Comparison of ENCODE assay signal across 18 cellular contexts in the genomic region with DNA sequence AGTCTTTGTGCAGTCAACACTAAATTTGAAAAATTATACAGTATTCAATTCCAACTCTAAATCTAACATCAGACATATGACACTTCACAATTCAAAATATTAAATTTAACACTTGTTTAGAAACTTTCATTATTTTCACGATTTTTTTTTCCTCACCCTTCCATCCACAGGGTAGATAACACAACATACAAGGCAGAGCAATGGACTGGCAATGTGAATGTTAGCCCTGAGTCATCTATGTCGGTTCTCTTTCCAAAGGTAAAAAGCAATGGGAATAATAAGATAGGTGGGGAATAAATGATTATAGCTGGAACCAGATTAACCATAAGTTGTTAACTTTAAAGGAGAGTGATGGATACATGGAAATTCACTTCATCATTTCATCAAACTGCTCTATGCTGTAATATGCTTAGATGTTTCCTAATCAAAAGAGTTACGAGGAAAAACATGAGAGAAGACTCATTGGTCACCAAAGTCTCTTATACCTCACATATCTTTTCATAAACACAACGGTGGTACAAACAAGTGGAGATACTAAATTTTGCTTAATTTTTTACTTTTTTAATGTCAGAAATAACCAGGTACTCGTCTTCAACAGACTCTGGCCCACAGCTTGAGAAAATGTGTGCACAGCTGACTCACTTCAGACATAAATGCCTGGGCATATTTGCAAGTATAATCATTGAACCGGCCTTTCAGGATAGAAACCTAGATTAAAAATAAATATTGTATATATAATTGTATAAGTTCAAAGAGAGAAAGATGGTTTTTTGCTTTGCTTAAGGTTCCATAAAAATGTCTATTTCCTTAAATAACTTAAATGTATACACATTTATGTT. TPM values are rescaled to one million over a fixed set of nuclear protein-coding genes. Genes with fewer than 3 reads are reported as not detected.
A peak's percentile ranks its signal among the peaks of the same experiment; 100 is the strongest.
DNase-seq lines count a peak whose midpoint lies in the region; ATAC-seq, FAIRE-seq and TF ChIP-seq lines count a peak whose summit lies in the region.
"Had no signal": no experiment of that assay in that cellular context is flagged by ENCODE, and none has a peak within 500 bp of the region (broad histone marks: within the 10 kb centered on the region; RNA-seq: fewer than 3 reads in every experiment).

No MANE protein-coding gene starts in this region.

- no peak for TF ChIP-seq CTCF in brain microvascular endothelial cell (IDR thresholded peaks at IDR 0.05; ENCODE audit: low read depth, low read length, missing control alignments)

- in situ Hi-C loops in brain microvascular endothelial cell (cut with HindIII; ENCODE audit: low pct_ligation_motif_present, low sequenced_read_pairs), result no loop called here

- no peak overlapping the region for H3K27ac ChIP-seq in brain microvascular endothelial cell
- H3K27ac ChIP-seq: BLaER1, heart left ventricle, neutrophil, tibial nerve had no signal

- DNase-seq in ELR (ENCODE audit: low read depth), result peak; percentile 56
- DNase-seq in NCI-H146 (lab: John Stamatoyannopoulos, UW), result peak; percentile 39
- peak; percentile 34 for DNase-seq in brain microvascular endothelial cell
- DNase-seq in non-pigmented ciliary epithelial cell (ENCODE audit: low read depth), result peak; percentile 23
- no peak for DNase-seq in GM12892 (ENCODE audit: insufficient read length)
- DNase-seq: activated CD8-positive, alpha-beta memory T cell treated with anti-CD3 and anti-CD28 coated beads, Interleukin-2, amount 10 ng/mL, durations not matched to agents 7 days and 5 days; activated gamma-delta T cell treated with Interleukin-2 at 50 U/mL for 16 hours; heart left ventricle; left cardiac atrium; MM.1S; NCI-H2171; NK-92 treated with Interleukin-12 subunit alpha and Interleukin-12 subunit beta, amount 100 ng/mL, for 24 hours had no signal

- no peaks in the 10 kb centered on the region for H3K27me3 ChIP-seq in brain microvascular endothelial cell (replicated peaks)
- H3K27me3 ChIP-seq: BLaER1, heart left ventricle, neutrophil, tibial nerve had no signal

- no peak overlapping the region for H3K4me3 ChIP-seq in brain microvascular endothelial cell (ENCODE audit: low read depth, low read length)
- H3K4me3 ChIP-seq: BLaER1, heart left ventricle, tibial nerve had no signal

- no peak for FAIRE-seq in GM12892 (lab: Jason Lieb, UNC)
- FAIRE-seq: HepG2 had no signal

- no peaks in the 10 kb centered on the region for H3K36me3 ChIP-seq in brain microvascular endothelial cell (replicated peaks)
- H3K36me3 ChIP-seq: heart left ventricle, neutrophil, tibial nerve had no signal

- ATAC-seq in GM19328 (IDR thresholded peaks at IDR 0.05; ENCODE audit: unreplicated experiment) (no peak), HG02678 (IDR thresholded peaks at IDR 0.05; ENCODE audit: unreplicated experiment) (no peak)
- ATAC-seq: activated CD8-positive, alpha-beta memory T cell treated with anti-CD3 and anti-CD28 coated beads, Interleukin-2, amount 10 ng/mL, durations not matched to agents 7 days and 5 days; heart left ventricle; HepG2; left cardiac atrium had no signal

- no peak for TF ChIP-seq POLR2A in GM12892 (IDR thresholded peaks at IDR 0.05; ENCODE audit: low read depth, low read length)

RNA-seq across cellular contexts. Expression of a gene that starts 23.0 kb away (rescaled TPM):
- 7.2 TPM for polyA plus RNA-seq in GM12892 (2012; ENCODE audit: missing spikeins)
